ENCODE assay signal across 27 cellular contexts in the genomic region with DNA sequence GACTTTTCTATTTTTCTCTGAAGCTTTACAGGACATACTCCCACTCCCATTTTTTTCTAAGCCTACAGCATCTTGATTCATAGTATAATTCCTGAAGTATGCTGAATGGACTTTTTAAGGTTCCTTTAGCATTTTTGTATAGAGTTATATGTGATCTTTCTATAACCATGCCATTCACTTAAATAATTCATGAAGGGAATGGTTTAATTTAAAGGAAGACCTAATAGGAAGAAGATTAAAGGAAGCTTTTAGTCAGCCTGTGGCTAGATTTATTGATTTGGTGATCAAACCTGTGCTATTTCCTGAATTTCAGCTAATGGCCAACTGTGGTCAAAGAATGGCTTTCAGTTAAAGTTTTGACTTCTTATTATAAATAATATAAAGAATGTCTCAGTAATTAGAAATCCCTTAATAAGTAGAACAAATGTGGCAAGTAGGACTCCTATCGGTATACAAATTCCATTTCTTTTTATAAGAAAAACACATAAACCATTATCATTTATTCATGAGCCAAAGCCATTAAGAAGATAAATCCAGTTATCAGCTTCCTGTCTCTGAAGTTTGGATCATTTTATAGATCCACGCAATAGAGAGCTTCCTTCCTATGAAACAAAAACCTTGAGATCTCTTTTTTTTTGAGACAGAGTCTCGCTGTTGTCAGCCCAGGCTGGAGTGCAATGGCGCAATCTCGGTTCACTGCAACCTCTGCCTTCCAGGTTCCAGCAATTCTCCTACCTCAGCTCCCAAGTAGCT.
"Had no signal": no experiment of that assay in that cellular context is flagged by ENCODE, and none has a peak within 500 bp of the region (broad histone marks: within the 10 kb centered on the region; RNA-seq: fewer than 3 reads in every experiment).

No MANE protein-coding gene starts in this region.

- H3K4me3 ChIP-seq: neural progenitor cell, ovary, psoas muscle, right lobe of liver, sigmoid colon, stomach, thoracic aorta, thyroid gland, tibial nerve, upper lobe of left lung, vagina had no signal

- H3K9me3 ChIP-seq: ovary, psoas muscle, right lobe of liver, sigmoid colon, stomach, thoracic aorta, thyroid gland, tibial nerve, upper lobe of left lung, vagina had no signal

- H3K27ac ChIP-seq: neural progenitor cell, ovary, parathyroid adenoma, psoas muscle, right lobe of liver, sigmoid colon, stomach, thoracic aorta, thyroid gland, tibial nerve, upper lobe of left lung, vagina had no signal

- H3K27ac Mint-ChIP-seq: neural progenitor cell; progenitor cell of endocrine pancreas; stimulated activated effector memory CD8-positive, alpha-beta T cell treated with anti-CD3 and anti-CD28 coated beads, Interleukin-12 subunit alpha, Interleukin-12 subunit beta, amount 100 ng/mL, for 72 hours; stimulated activated naive B cell treated with anti-CD40 and anti-IgM and Interleukin-4, amounts not matched to agents 10 μg/mL and 1 μg/mL and 100 μg/mL, for 72 hours; stimulated activated naive CD8-positive, alpha-beta T cell treated with anti-CD3 and anti-CD28 coated beads, Interleukin-15, Interleukin-2, amounts not matched to agents 100 ng/mL and 50 ng/mL, for 24 hours had no signal

- H3K9ac ChIP-seq: neural progenitor cell, parathyroid adenoma had no signal

- H3K36me3 ChIP-seq: ovary had no signal

- H3K9me3 Mint-ChIP-seq: nephron; stimulated activated effector memory CD8-positive, alpha-beta T cell treated with anti-CD3 and anti-CD28 coated beads, Interleukin-12 subunit alpha, Interleukin-12 subunit beta, amount 100 ng/mL, for 72 hours; stimulated activated naive B cell treated with anti-CD40 and anti-IgM and Interleukin-4, amounts not matched to agents 10 μg/mL and 1 μg/mL and 100 μg/mL, for 72 hours; stimulated activated naive CD8-positive, alpha-beta T cell treated with anti-CD3 and anti-CD28 coated beads, Interleukin-15, Interleukin-2, amounts not matched to agents 100 ng/mL and 50 ng/mL, for 24 hours had no signal

- DNase-seq: occipital lobe; ovary; posterior cingulate gyrus; psoas muscle; right cardiac atrium; right lobe of liver; sigmoid colon; small intestine; stimulated activated CD4-positive, alpha-beta T cell treated with anti-CD3 and anti-CD28 coated beads, Interleukin-15, amount 100 ng/mL, for 24 hours; stimulated activated CD4-positive, alpha-beta T cell treated with anti-CD3 and anti-CD28 coated beads, Interleukin-2, amount 100 ng/mL, for 24 hours; stimulated activated CD4-positive, alpha-beta T cell treated with anti-CD3 and anti-CD28 coated beads, Interleukin-2, amount 100 ng/mL, for 48 hours; stimulated activated CD4-positive, alpha-beta T cell treated with anti-CD3 and anti-CD28 coated beads, Interleukin-4, amount 100 ng/mL, for 24 hours; stimulated activated naive B cell treated with anti-CD40 and anti-IgM and Interleukin-4, amounts not matched to agents 10 μg/mL and 1 μg/mL and 100 μg/mL, for 72 hours; stimulated activated naive CD4-positive, alpha-beta T cell treated with Interleukin-2 at 50 U/mL for 16 hours; stomach; thyroid gland; trophoblast cell; upper lobe of left lung had no signal

- H3K27me3 Mint-ChIP-seq: progenitor cell of endocrine pancreas; stimulated activated naive B cell treated with anti-CD40 and anti-IgM and Interleukin-4, amounts not matched to agents 10 μg/mL and 1 μg/mL and 100 μg/mL, for 72 hours; stimulated activated naive CD8-positive, alpha-beta T cell treated with anti-CD3 and anti-CD28 coated beads, Interleukin-15, Interleukin-2, amounts not matched to agents 100 ng/mL and 50 ng/mL, for 24 hours had no signal

- H3K4me3 Mint-ChIP-seq: nephron; neural progenitor cell; stimulated activated effector memory CD8-positive, alpha-beta T cell treated with anti-CD3 and anti-CD28 coated beads, Interleukin-12 subunit alpha, Interleukin-12 subunit beta, amount 100 ng/mL, for 72 hours; stimulated activated naive B cell treated with anti-CD40 and anti-IgM and Interleukin-4, amounts not matched to agents 10 μg/mL and 1 μg/mL and 100 μg/mL, for 72 hours; stimulated activated naive CD8-positive, alpha-beta T cell treated with anti-CD3 and anti-CD28 coated beads, Interleukin-15, Interleukin-2, amounts not matched to agents 100 ng/mL and 50 ng/mL, for 24 hours had no signal
